2 cellular contexts compared by ENCODE assay signal in genomic region chr6:33316603-33317417, GRCh38.
A peak's percentile ranks its signal among the peaks of the same experiment; 100 is the strongest.
TF ChIP-seq lines count a peak whose summit lies in the region.

No MANE protein-coding gene starts in this region.

TF ChIP-seq in HEK293, 187 proteins besides CTCF, POLR2A, EP300 and RAD21 (continued from another document):
- TF ChIP-seq ZBTB10 (tag by site-specific recombination; IDR thresholded peaks at IDR 0.05), result 0 out of 2 replicates have a peak, but pooled peaks have one; percentile 26

TF ChIP-seq in WTC11, 78 proteins besides CTCF, POLR2A, EP300 and RAD21 (continued from another document):
- TF ChIP-seq CDX4 (CRISPR knock-in tag; IDR thresholded peaks at IDR 0.05; ENCODE audit: borderline replicate concordance), result no peak
- TF ChIP-seq HMGA2 (CRISPR knock-in tag; IDR thresholded peaks at IDR 0.05), result no peak
- no peak for TF ChIP-seq ATF3 (CRISPR knock-in tag; conservative IDR thresholded peaks at IDR 0.05)
- TF ChIP-seq PRRX2 (CRISPR knock-in tag; IDR thresholded peaks at IDR 0.05), result no peak
- no peak for TF ChIP-seq FOXP4 (CRISPR knock-in tag; IDR thresholded peaks at IDR 0.05)
- TF ChIP-seq ELF4 (CRISPR knock-in tag; IDR thresholded peaks at IDR 0.05; ENCODE audit: low read depth), result no peak
- no peak for TF ChIP-seq ZNF138 (CRISPR knock-in tag; conservative IDR thresholded peaks at IDR 0.05)
- TF ChIP-seq ZBTB21 (CRISPR knock-in tag; IDR thresholded peaks at IDR 0.05; ENCODE audit: borderline replicate concordance), result no peak
- TF ChIP-seq IRF1 (CRISPR knock-in tag; IDR thresholded peaks at IDR 0.05), result no peak
- no peak for TF ChIP-seq TEAD4 (CRISPR knock-in tag; IDR thresholded peaks at IDR 0.05)
- no peak for TF ChIP-seq TEAD1 (CRISPR knock-in tag; IDR thresholded peaks at IDR 0.05)
- TF ChIP-seq NFYB (CRISPR knock-in tag; conservative IDR thresholded peaks at IDR 0.05; ENCODE audit: low read depth), result no peak
- no peak for TF ChIP-seq NFATC4 (CRISPR knock-in tag; IDR thresholded peaks at IDR 0.05)
- no peak for TF ChIP-seq JAZF1 (CRISPR knock-in tag; IDR thresholded peaks at IDR 0.05)
- TF ChIP-seq ZNF317 (CRISPR knock-in tag; IDR thresholded peaks at IDR 0.05; ENCODE audit: borderline replicate concordance, low read depth), result no peak
